In genomic region chr1:226754797-226755533, GRCh38 we compare ENCODE assay signal across 18 cellular contexts. TPM values are rescaled to one million over a fixed set of nuclear protein-coding genes. Genes with fewer than 3 reads are reported as not detected.
DNase-seq lines count a peak whose midpoint lies in the region; ATAC-seq and TF ChIP-seq lines count a peak whose summit lies in the region.
"Had no signal": no experiment of that assay in that cellular context is flagged by ENCODE, and none has a peak within 500 bp of the region (broad histone marks: within the 10 kb centered on the region; RNA-seq: fewer than 3 reads in every experiment).

No MANE protein-coding gene starts in this region.

- H3K4me3 ChIP-seq in smooth muscle cell (no peak overlapping the region), left lung (no peak overlapping the region)

- CTCF ChIA-PET in activated naive CD4-positive, alpha-beta T cell treated with anti-CD3 and anti-CD28 coated beads for 36 hours (lab: Charles Lee): interaction anchor here (0.6 to 1.4 kb wide), 3 partner anchors 36 to 95 kb away, joined by 3 read pairs; no protein-coding TSS in a partner anchor

- no peak overlapping the region for H3K4me2 ChIP-seq in smooth muscle cell

- H4K20me1 ChIP-seq in smooth muscle cell (ENCODE audit: low read depth): no peaks in the 10 kb centered on the region

- H3K79me2 ChIP-seq in smooth muscle cell (ENCODE audit: low read depth): no peaks in the 10 kb centered on the region

- TF ChIP-seq CTCF in smooth muscle cell (IDR thresholded peaks at IDR 0.05; ENCODE audit: borderline replicate concordance, insufficient read depth, poor library complexity, severe bottlenecking): no peak
- no peak for TF ChIP-seq CTCF in left lung (IDR thresholded peaks at IDR 0.05)

- H2AFZ ChIP-seq in smooth muscle cell (ENCODE audit: low read depth): peak overlapping the region; percentile 30

- no peak overlapping the region for H3K9ac ChIP-seq in smooth muscle cell (ENCODE audit: low read depth)

- no peaks in the 10 kb centered on the region for H3K9me3 Mint-ChIP-seq in activated naive CD4-positive, alpha-beta T cell treated with anti-CD3 and anti-CD28 coated beads for 36 hours
- no peaks in the 10 kb centered on the region for H3K9me3 Mint-ChIP-seq in activated T-helper 17 cell treated with anti-CD3 and anti-CD28 coated beads, Interleukin-2, amount 50 U/mL, for 72 hours
- H3K9me3 Mint-ChIP-seq: HFFc6 had no signal

- peak; percentile 26 for ATAC-seq in activated T-helper 17 cell treated with anti-CD3 and anti-CD28 coated beads, Interleukin-2, amount 50 U/mL, for 72 hours (replicated peaks)
- no peak for ATAC-seq in left lung

- no peak overlapping the region for H3K27ac ChIP-seq in smooth muscle cell (ENCODE audit: low read depth)
- H3K27ac ChIP-seq in left lung: no peak overlapping the region
- H3K27ac ChIP-seq: RWPE1 had no signal

- no peaks in the 10 kb centered on the region for H3K36me3 Mint-ChIP-seq in activated naive CD4-positive, alpha-beta T cell treated with anti-CD3 and anti-CD28 coated beads for 36 hours (ENCODE audit: low read depth)
- H3K36me3 Mint-ChIP-seq in activated T-helper 17 cell treated with anti-CD3 and anti-CD28 coated beads, Interleukin-2, amount 50 U/mL, for 72 hours (ENCODE audit: low read depth): no peaks in the 10 kb centered on the region
- H3K36me3 Mint-ChIP-seq: CD14-positive monocyte had no signal

- peak; percentile 25 for DNase-seq in activated naive CD4-positive, alpha-beta T cell treated with anti-CD3 and anti-CD28 coated beads for 36 hours
- DNase-seq in activated naive CD4-positive, alpha-beta T cell treated with Interleukin-2 at 50 U/mL for 16 hours: no peak
- DNase-seq in HUDEP-2 (lab: John Stamatoyannopoulos, UW; ENCODE audit: unreplicated experiment in 76 of 76) (peak in 71 of 76 experiments; percentile 23 to 87 (median 59)), smooth muscle cell (lab: John Stamatoyannopoulos, UW; ENCODE audit: unreplicated experiment) (no peak), UCSD-AML1 (lab: John Stamatoyannopoulos, UW; ENCODE audit: unreplicated experiment) (no peak), left lung (no peak)
- DNase-seq: DMS79; GOT3; HFFc6; KG1; MM.1S; NCI-H1105; NCI-H1694 treated with DMSO at 0.1 percent for 48 hours; NCI-H69; NK-92 treated with Interleukin-12 subunit alpha and Interleukin-12 subunit beta, amount 100 ng/mL, for 24 hours had no signal

- H3K36me3 ChIP-seq in smooth muscle cell (ENCODE audit: low read depth) (no peaks in the 10 kb centered on the region), left lung (no peaks in the 10 kb centered on the region)

- H3K27ac Mint-ChIP-seq in activated naive CD4-positive, alpha-beta T cell treated with anti-CD3 and anti-CD28 coated beads for 36 hours: no peak overlapping the region
- H3K27ac Mint-ChIP-seq in activated T-helper 17 cell treated with anti-CD3 and anti-CD28 coated beads, Interleukin-2, amount 50 U/mL, for 72 hours: no peak overlapping the region
- H3K27ac Mint-ChIP-seq: CD14-positive monocyte, HFFc6 had no signal

- H3K4me3 Mint-ChIP-seq in activated naive CD4-positive, alpha-beta T cell treated with anti-CD3 and anti-CD28 coated beads for 36 hours: no peak overlapping the region
- no peak overlapping the region for H3K4me3 Mint-ChIP-seq in activated T-helper 17 cell treated with anti-CD3 and anti-CD28 coated beads, Interleukin-2, amount 50 U/mL, for 72 hours
- H3K4me3 Mint-ChIP-seq: CD14-positive monocyte, HFFc6 had no signal

- no peaks in the 10 kb centered on the region for H3K9me3 ChIP-seq in smooth muscle cell (replicated peaks; ENCODE audit: low read depth)
- no peaks in the 10 kb centered on the region for H3K9me3 ChIP-seq in left lung

- intact Hi-C loops in activated naive CD4-positive, alpha-beta T cell treated with anti-CD3 and anti-CD28 coated beads for 36 hours (cut with micrococcal nuclease): loop anchor here (5.0 kb wide), 1 partner anchor 72 kb away; no protein-coding TSS in a partner anchor
- intact Hi-C loops in left lung (cut with DNase I): no loop called here

- peaks cover 22% of the 10 kb centered on the region for H3K4me1 Mint-ChIP-seq in activated naive CD4-positive, alpha-beta T cell treated with anti-CD3 and anti-CD28 coated beads for 36 hours (ENCODE audit: low read depth)
- peaks cover 15% of the 10 kb centered on the region for H3K4me1 Mint-ChIP-seq in activated T-helper 17 cell treated with anti-CD3 and anti-CD28 coated beads, Interleukin-2, amount 50 U/mL, for 72 hours
- H3K4me1 Mint-ChIP-seq: CD14-positive monocyte had no signal

- 89% methylated on average over 9 of the region's 9 CpGs for WGBS in smooth muscle cell (ENCODE audit: low lambda C conversion rate)

- no peaks in the 10 kb centered on the region for H3K27me3 Mint-ChIP-seq in activated naive CD4-positive, alpha-beta T cell treated with anti-CD3 and anti-CD28 coated beads for 36 hours (ENCODE audit: low read depth)
- H3K27me3 Mint-ChIP-seq in activated T-helper 17 cell treated with anti-CD3 and anti-CD28 coated beads, Interleukin-2, amount 50 U/mL, for 72 hours: no peaks in the 10 kb centered on the region

- H3K4me1 ChIP-seq in smooth muscle cell (ENCODE audit: low read depth): no peaks in the 10 kb centered on the region
- H3K4me1 ChIP-seq in left lung: no peaks in the 10 kb centered on the region

- H3F3A ChIP-seq in smooth muscle cell (ENCODE audit: low read depth): no peaks in the 10 kb centered on the region

- no peaks in the 10 kb centered on the region for H3K27me3 ChIP-seq in smooth muscle cell (ENCODE audit: low read depth)
- no peaks in the 10 kb centered on the region for H3K27me3 ChIP-seq in left lung

RNA-seq across cellular contexts. Expression of gene ITPKB, which starts 15.9 kb away (rescaled TPM):
- 10 to 100 TPM; 40.3 to 40.9 TPM for total RNA-seq in activated naive CD4-positive, alpha-beta T cell treated with anti-CD3 and anti-CD28 coated beads for 36 hours
- total RNA-seq in activated T-helper 17 cell treated with anti-CD3 and anti-CD28 coated beads, Interleukin-2, amount 50 U/mL, for 72 hours: 10 to 100 TPM; 30.1 to 39.2 TPM
- total RNA-seq in smooth muscle cell (8.9 and 12.5 TPM in 2 replicates), left lung (10 to 100 TPM; 25.0 to 34.6 TPM)
- 11.4 and 12.2 TPM in 2 replicates for polyA plus RNA-seq in smooth muscle cell

Comparison
In these comparisons a context has a peak if more than half of its experiments do, and no peak if none do; other contexts are left out.
1. DNase-seq: peak in activated naive CD4-positive, alpha-beta T cell treated with anti-CD3 and anti-CD28 coated beads for 36 hours (single experiment) and HUDEP-2 (71 of 76); none in activated naive CD4-positive, alpha-beta T cell treated with Interleukin-2 at 50 U/mL for 16 hours (single experiment), smooth muscle cell (single experiment), UCSD-AML1 (single experiment) and left lung (0 of 2).